Comparison of ENCODE assay signal across 6 cellular contexts in the genomic region with DNA sequence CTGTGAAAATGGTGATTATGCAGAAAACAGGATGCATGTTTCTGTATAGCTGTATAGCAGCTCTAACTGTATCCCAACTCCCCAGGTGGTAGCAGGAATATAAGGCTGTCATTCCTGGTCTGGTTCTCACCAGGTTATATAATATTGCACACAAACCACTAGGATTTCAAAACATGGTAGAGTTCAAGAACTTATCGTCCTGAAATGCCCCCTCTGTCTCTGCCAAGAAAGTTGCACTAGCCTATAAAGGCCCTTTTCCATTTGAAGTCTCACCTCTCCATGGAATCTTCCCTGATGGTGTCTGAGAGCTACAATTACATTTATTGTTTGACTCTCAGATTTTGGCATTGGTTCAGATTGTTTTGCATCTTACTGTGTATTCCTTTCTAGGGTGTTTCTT.
"Had no signal": no experiment of that assay in that cellular context is flagged by ENCODE, and none has a peak within 500 bp of the region (broad histone marks: within the 10 kb centered on the region; RNA-seq: fewer than 3 reads in every experiment).

No MANE protein-coding gene starts in this region.

- ATAC-seq: GM23338, K562 had no signal

- H3K4me3 Mint-ChIP-seq: GM23338, H9 had no signal

- DNase-seq: H9, HCEC 1CT, IMR-90 had no signal

- H3K9me3 Mint-ChIP-seq: GM23338, H9 had no signal

- H3K27ac Mint-ChIP-seq: GM23338, H9 had no signal

- H3K4me3 ChIP-seq: GM23338, K562 had no signal

- H3K27ac ChIP-seq: HL-60 had no signal
